ENCODE assay signal across 16 cellular contexts in the genomic region with DNA sequence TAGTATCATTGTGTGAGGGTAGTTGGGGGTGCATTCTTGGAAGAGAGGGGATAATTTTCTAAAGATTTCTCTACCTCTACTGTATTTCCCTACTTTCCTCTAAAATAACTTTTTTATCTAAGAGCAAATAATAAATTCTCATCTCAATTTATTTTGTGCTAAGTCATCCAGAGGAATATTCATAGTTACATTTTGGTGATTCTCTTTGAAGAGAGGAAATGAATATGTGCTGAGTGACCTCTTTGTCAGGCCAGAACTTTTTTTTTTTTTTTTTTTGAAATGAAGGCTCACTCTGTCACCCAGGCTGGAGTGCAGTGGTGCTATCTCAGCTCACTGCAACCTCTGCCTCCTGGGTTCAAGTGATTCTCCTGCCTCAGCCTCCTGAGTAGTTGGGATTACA. TPM values are rescaled to one million over a fixed set of nuclear protein-coding genes. Genes with fewer than 3 reads are reported as not detected.
DNase-seq lines count a peak whose midpoint lies in the region; ATAC-seq, FAIRE-seq and TF ChIP-seq lines count a peak whose summit lies in the region.
"Had no signal": no experiment of that assay in that cellular context is flagged by ENCODE, and none has a peak within 500 bp of the region (broad histone marks: within the 10 kb centered on the region; RNA-seq: fewer than 3 reads in every experiment).

No MANE protein-coding gene starts in this region.

- H3K4me3 ChIP-seq in A549 (no peak overlapping the region), K562 (no peak overlapping the region), mesenchymal stem cell (ENCODE audit: insufficient read depth in 1 of 2, low read depth in 1 of 2, low read length in 2 of 2) (no peak overlapping the region)

- in situ Hi-C loops in K562 (cut with MboI), result no loop called here

- intact Hi-C loops in K562 (cut with micrococcal nuclease), result loop anchor here (5.0 kb wide), 1 partner anchor 156 kb away; no protein-coding TSS in a partner anchor

- no peak overlapping the region for H2AK5ac ChIP-seq in mesenchymal stem cell (ENCODE audit: low read length, severe bottlenecking)

- H4K91ac ChIP-seq in mesenchymal stem cell (ENCODE audit: low read length), result no peak overlapping the region

- H3K9me3 Mint-ChIP-seq in HFFc6, result no peaks in the 10 kb centered on the region; the same call in 1 of the 2 replicates
- H3K9me3 Mint-ChIP-seq: CD4-positive, alpha-beta T cell had no signal

- TF ChIP-seq CTCF in A549 (IDR thresholded peaks at IDR 0.05) (no peak), HFFc6 (IDR thresholded peaks at IDR 0.05) (no peak), K562 (IDR thresholded peaks at IDR 0.05 in 2 of 3, conservative IDR thresholded peaks at IDR 0.05 in 1 of 3; ENCODE audit: insufficient read depth in 2 of 3, low read depth in 1 of 3, low read length in 3 of 3) (no peak)

- H2BK120ac ChIP-seq in mesenchymal stem cell (ENCODE audit: low read depth, low read length), result no peak overlapping the region

- no peak overlapping the region for H3K18ac ChIP-seq in mesenchymal stem cell (ENCODE audit: low read depth in 1 of 2, low read length in 2 of 2)

- peaks cover 9% of the 10 kb centered on the region; the same call in 1 of the 2 replicates for H3K36me3 Mint-ChIP-seq in HFFc6 (ENCODE audit: low read depth)

- CTCF ChIA-PET in A549 (lab: Yijun Ruan, JAX) (interaction anchor here (3.1 to 6.2 kb wide), 2 partner anchors 13 to 79 kb away, joined by 18 to 65 read pairs; partner anchors contain the start of gene CCDC80), K562 (lab: Yijun Ruan, JAX; ENCODE audit: low intra/inter-chr PET ratio) (interaction anchor here (0.5 kb wide), 1 partner anchor 41 kb away, joined by 4 read pairs; no protein-coding TSS in a partner anchor)

- no peak overlapping the region for H2BK15ac ChIP-seq in mesenchymal stem cell (ENCODE audit: low read depth, poor library complexity, severe bottlenecking)

- H2AFZ ChIP-seq in K562 (ENCODE audit: low read depth, low read length) (no peak overlapping the region), mesenchymal stem cell (ENCODE audit: low read depth, low read length) (no peak overlapping the region)

- H3K23ac ChIP-seq in mesenchymal stem cell (ENCODE audit: low read length in 2 of 2), result no peak overlapping the region

- no peaks in the 10 kb centered on the region for H3K9me1 ChIP-seq in K562 (ENCODE audit: control insufficient read depth, insufficient read depth, low read length)

- no peaks in the 10 kb centered on the region for H4K20me1 ChIP-seq in K562 (replicated peaks; ENCODE audit: control insufficient read depth, insufficient read depth, low read length)

- ATAC-seq in A549, result no peak
- no peak for ATAC-seq in K562

- peak overlapping the region; percentile 92 to 99 for H3K27ac ChIP-seq in A549
- H3K27ac ChIP-seq in K562 (ENCODE audit: extremely low read depth, low read depth, low read length), result no peak overlapping the region
- no peak overlapping the region for H3K27ac ChIP-seq in mesenchymal stem cell (ENCODE audit: low read length, poor library complexity, severe bottlenecking)

- no peak overlapping the region for H3K14ac ChIP-seq in mesenchymal stem cell (ENCODE audit: low read length in 2 of 2)

- TF ChIP-seq EP300 in A549 (IDR thresholded peaks at IDR 0.05) (no peak), K562 (IDR thresholded peaks at IDR 0.05; ENCODE audit: low read length) (no peak)

- no peaks in the 10 kb centered on the region for H3K27me3 Mint-ChIP-seq in HFFc6 (ENCODE audit: insufficient read depth)
- H3K27me3 Mint-ChIP-seq: CD4-positive, alpha-beta T cell had no signal

- FAIRE-seq in A549 (lab: Jason Lieb, UNC) (no peak), K562 (lab: Jason Lieb, UNC) (no peak)
- FAIRE-seq: A204.1, H54 had no signal

- H3K79me1 ChIP-seq in mesenchymal stem cell (replicated peaks; ENCODE audit: low read length, poor library complexity, severe bottlenecking), result no peaks in the 10 kb centered on the region

- no peaks in the 10 kb centered on the region for H3K79me2 ChIP-seq in K562 (ENCODE audit: control insufficient read depth, insufficient read depth, low read length)

- BruUV-seq in K562 (replicated peaks; lab: Mats Ljungman, UMichigan), result no TSS peak

- H3K36me3 ChIP-seq in K562 (ENCODE audit: control insufficient read depth, insufficient read depth, low read length) (no peaks in the 10 kb centered on the region), mesenchymal stem cell (ENCODE audit: control insufficient read depth in 1 of 2, insufficient read depth in 2 of 2, low read depth in 1 of 2, low read length in 2 of 2) (no peaks in the 10 kb centered on the region)

- H3K4me1 ChIP-seq in A549 (peaks cover 56% of the 10 kb centered on the region), K562 (replicated peaks in 1 of 2; ENCODE audit: control insufficient read depth in 2 of 2, insufficient read depth in 2 of 2, low read length in 2 of 2) (no peaks in the 10 kb centered on the region; a peak in 1 of 5 replicates), mesenchymal stem cell (ENCODE audit: control insufficient read depth, insufficient read depth, low read depth, low read length) (peaks cover 5% of the 10 kb centered on the region)

- no peak overlapping the region for H3K4ac ChIP-seq in mesenchymal stem cell (ENCODE audit: low read depth in 1 of 2, low read length in 2 of 2)

- no peak overlapping the region for H2BK12ac ChIP-seq in mesenchymal stem cell (ENCODE audit: low read length in 2 of 2)

- H3K4me3 Mint-ChIP-seq in HFFc6, result no peak overlapping the region
- H3K4me3 Mint-ChIP-seq: CD4-positive, alpha-beta T cell had no signal

- H3K9ac ChIP-seq in K562 (ENCODE audit: insufficient read depth in 1 of 2, low read depth in 2 of 2, low read length in 2 of 2) (no peak overlapping the region), mesenchymal stem cell (ENCODE audit: low read length) (peak overlapping the region; percentile 92)

- POLR2A ChIA-PET in A549 (lab: Yijun Ruan, JAX) (interaction anchor here (4.2 kb wide), 1 partner anchor 13 kb away, joined by 51 read pairs; no protein-coding TSS in a partner anchor), K562 (lab: Yijun Ruan, JAX) (no interaction called here)

- no peak overlapping the region for H4K8ac ChIP-seq in mesenchymal stem cell (ENCODE audit: low read length)

- no peak for TF ChIP-seq POLR2A in A549 (IDR thresholded peaks at IDR 0.05; ENCODE audit: low read length)
- no peak for TF ChIP-seq POLR2A in K562 (conservative IDR thresholded peaks at IDR 0.05)

- H3K27me3 ChIP-seq in K562 (ENCODE audit: control insufficient read depth in 2 of 2, insufficient read depth in 2 of 2, low read length in 2 of 2) (no peaks in the 10 kb centered on the region), mesenchymal stem cell (ENCODE audit: control insufficient read depth in 1 of 2, insufficient read depth in 1 of 2, low read length in 2 of 2) (no peaks in the 10 kb centered on the region)

- H3K4me1 Mint-ChIP-seq in HFFc6 (ENCODE audit: low read depth), result peaks cover 71% of the 10 kb centered on the region

- H3K9me3 ChIP-seq in A549, result peaks cover 8% of the 10 kb centered on the region
- H3K9me3 ChIP-seq in K562 (replicated peaks; ENCODE audit: control insufficient read depth, insufficient read depth, low read depth, low read length), result no peaks in the 10 kb centered on the region
- H3K9me3 ChIP-seq in mesenchymal stem cell (ENCODE audit: control insufficient read depth, low read length), result no peaks in the 10 kb centered on the region

- DNase-seq in A549 (ENCODE audit: low read depth in 1 of 2, low spot score in 1 of 2), result no peak
- no peak for DNase-seq in HFFc6
- DNase-seq in K562 (ENCODE audit: extremely low read depth in 1 of 4, low spot score in 3 of 4), result no peak
- no peak for DNase-seq in mesenchymal stem cell
- no peak for DNase-seq in effector CD8-positive, alpha-beta T cell (lab: John Stamatoyannopoulos, UW)
- no peak for DNase-seq in NCI-H1436 treated with DMSO at 0.1 percent for 48 hours (lab: John Stamatoyannopoulos, UW)
- no peak for DNase-seq in NCI-H146 (lab: John Stamatoyannopoulos, UW)
- DNase-seq in GDM1 (lab: John Stamatoyannopoulos, UW), result no peak
- DNase-seq: Calu3; CD4-positive, alpha-beta T cell; Kasumi-1; NCI-H2029; NCI-H524; RPMI8226 had no signal

- TF ChIP-seq RAD21 in A549 (conservative IDR thresholded peaks at IDR 0.05 in 1 of 2, IDR thresholded peaks at IDR 0.05 in 1 of 2) (no peak), K562 (CRISPR knock-in tag; conservative IDR thresholded peaks at IDR 0.05 in 1 of 2, IDR thresholded peaks at IDR 0.05 in 1 of 2) (no peak)

- peak overlapping the region; percentile 86 for H3K27ac Mint-ChIP-seq in HFFc6
- H3K27ac Mint-ChIP-seq: CD4-positive, alpha-beta T cell had no signal

- H2BK5ac ChIP-seq in mesenchymal stem cell (ENCODE audit: low read depth, low read length, poor library complexity, severe bottlenecking), result no peak overlapping the region

- peak overlapping the region; percentile 82; the same call in 1 of the 3 replicates for H3K4me2 ChIP-seq in A549
- H3K4me2 ChIP-seq in K562 (ENCODE audit: insufficient read depth, low read length), result no peak overlapping the region
- no peak overlapping the region for H3K4me2 ChIP-seq in mesenchymal stem cell (ENCODE audit: low read length, poor library complexity, severe bottlenecking)

RNA-seq across cellular contexts. Expression of gene CCDC80, which starts 15.1 kb away (rescaled TPM):
- polyA plus RNA-seq in A549 (2011; rRNA removed) (54.1 and 79.1 TPM in 2 replicates), A549 (2017; fragmentation: RNase III; extraction: RNeasy Plus Mini Kit Qiagen cat#74134 plus additional on column Dnase treatment) (111 to 168 TPM (median 148 TPM) in 3 replicates), K562 (2011; rRNA removed) (0.12 and 0.17 TPM in 2 replicates), K562 (2014; fragmentation: Illumina TruSeq; extraction: Trizol) (0.40 and 1.4 TPM in 2 replicates), K562 (2014; fragmentation: Nextera tagmentation; extraction: Ambion mirVana) (1 to 10 TPM in 1 of 2 experiments, under 1 TPM in 1; 0.73 to 2.0 TPM), K562 (2014; rRNA removed) (0.19 and 1.1 TPM in 2 replicates)
- polyA plus RNA-seq in A549 (2012; cell fraction: cytosol; rRNA removed), result 18.3 and 19.6 TPM in 2 replicates
- 27.5 and 42.0 TPM in 2 replicates for polyA plus RNA-seq in A549 (2012; cell fraction: nucleus; rRNA removed)
- polyA minus RNA-seq in A549 (2011; rRNA and poly(A)+ RNA removed), result 39.1 and 47.8 TPM in 2 replicates
- total RNA-seq in HFFc6 (2021; fragmentation: NEBNext Ultra II Directional; extraction: Animal tissue kit (Norgen Biotek cat#: 25700)), result 100 to 1,000 TPM; 326 to 388 (median 358) TPM
- total RNA-seq in K562 (2011; cell fraction: chromatin; rRNA removed; ENCODE audit: low replicate concordance), result 0.56 TPM in 1 of 2 replicates, not detected in the other
- 0.39 TPM in 1 of 2 replicates, not detected in the other for total RNA-seq in K562 (2011; cell fraction: nucleolus; rRNA removed)
- total RNA-seq in K562 (2011; cell fraction: nucleoplasm; rRNA removed), result 0.44 and 0.69 TPM in 2 replicates
- total RNA-seq in K562 (2014; rRNA removed) (0.59 and 0.61 TPM in 2 replicates), K562 (2014; rRNA removed; fragmentation: Illumina TruSeq; extraction: Trizol) (0.69 and 1.5 TPM in 2 replicates), K562 (2015; rRNA removed; fragmentation: Illumina TruSeq; extraction: Trizol) (1.5 and 1.6 TPM in 2 replicates), K562 (2021) (1.4 and 2.2 TPM in 2 replicates)
- polyA plus RNA-seq in K562 (2011; cell fraction: cytosol; rRNA removed), result 0.10 TPM in 1 of 2 replicates, not detected in the other
- 0.20 and 0.48 TPM in 2 replicates for polyA plus RNA-seq in K562 (2011; cell fraction: nucleus; rRNA removed)
- polyA plus RNA-seq in K562 (2012), result 2.2 and 5.9 TPM in 2 replicates
- 0.25 TPM in 1 of 2 replicates, not detected in the other for polyA minus RNA-seq in K562 (2011; rRNA and poly(A)+ RNA removed)
- not detected in 2 replicates for polyA minus RNA-seq in K562 (2011; cell fraction: cytosol; rRNA and poly(A)+ RNA removed)
- 0.13 and 0.22 TPM in 2 replicates for polyA minus RNA-seq in K562 (2011; cell fraction: nucleus; rRNA and poly(A)+ RNA removed)
- polyA plus RNA-seq in mesenchymal stem cell (2013, experiment 1 of 2), result 220 TPM
- 229 TPM for polyA plus RNA-seq in mesenchymal stem cell (2013, experiment 2 of 2)
- total RNA-seq: CD4-positive, alpha-beta T cell had no signal

Comparison
In these comparisons a context has a peak if more than half of its experiments do, and no peak if none do; other contexts are left out.
1. H3K27ac ChIP-seq: peak in A549 (2 of 2); none in K562 (single experiment) and mesenchymal stem cell (single experiment).
2. RNA of gene CCDC80, which starts 15.1 kb away (total RNA-seq): 326 to 388 TPM in HFFc6; 0.39 to 2.2 TPM in K562; every median in the first group is over 100 times any median in the second.
3. Of the 35 proteins assayed by ChIP-seq in both K562 and A549: peak only in K562: none; only in A549: MAFK; in both: none; in neither: 34.